In the genomic region with DNA sequence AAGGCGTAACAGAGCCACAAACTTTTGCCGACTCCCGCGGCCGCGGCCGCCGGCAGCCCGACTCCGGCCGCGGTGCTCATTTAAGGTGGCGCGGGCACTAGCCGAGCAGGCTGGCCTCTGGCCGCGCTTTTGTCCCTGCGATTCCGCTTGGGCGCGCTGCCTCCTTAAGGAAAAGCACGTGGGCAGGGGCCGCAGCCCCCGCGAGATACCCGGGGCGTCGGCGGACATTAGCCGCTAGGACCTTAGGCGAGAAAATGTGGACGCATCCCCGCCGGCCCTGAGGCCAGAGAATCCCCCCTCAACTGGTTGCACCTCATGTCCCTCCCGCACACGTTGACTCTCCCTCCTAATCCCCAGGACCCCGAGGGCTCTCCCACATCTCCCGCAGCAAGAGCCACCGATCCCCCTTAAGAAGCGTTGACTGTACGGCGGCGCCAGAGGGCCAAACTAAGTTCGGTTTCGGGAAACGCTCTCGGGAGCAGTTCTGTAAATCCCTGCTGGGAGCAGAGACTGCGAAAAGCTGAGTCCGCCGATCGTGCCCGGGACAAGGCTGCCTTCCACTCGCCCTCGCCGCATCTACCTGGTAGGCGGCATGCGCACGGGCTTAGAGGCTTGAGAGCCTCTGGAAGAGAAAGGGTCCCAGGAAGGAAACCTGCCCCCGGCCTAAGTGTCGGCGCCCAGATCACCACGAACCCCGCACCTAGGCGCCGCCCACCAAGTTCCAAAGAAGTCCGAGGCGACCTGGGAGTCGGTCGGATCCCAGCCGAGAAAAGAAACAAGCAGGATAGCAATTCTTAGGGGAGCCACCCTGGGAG, we compare ENCODE assay signal across 8 cellular contexts. TPM values are rescaled to one million over a fixed set of nuclear protein-coding genes. Genes with fewer than 3 reads are reported as not detected.
DNase-seq lines count a peak whose midpoint lies in the region; ATAC-seq, FAIRE-seq and TF ChIP-seq lines count a peak whose summit lies in the region.

No MANE protein-coding gene starts in this region.

- DNase-seq in GM12865 (ENCODE audit: low read depth): peak; percentile 88
- DNase-seq in NCI-H2171 treated with DMSO at 0.1 percent for 48 hours (lab: John Stamatoyannopoulos, UW): peak; percentile 84
- peak; percentile 91 for DNase-seq in WTC11 (ENCODE audit: low spot score)
- peak; percentile 96 for DNase-seq in choroid plexus epithelial cell (ENCODE audit: low read depth)
- DNase-seq in keratinocyte (ENCODE audit: low read depth, low spot score): peak; percentile 32
- DNase-seq in small intestine: peak; percentile 89

- H3K36me3 Mint-ChIP-seq in WTC11: no peaks in the 10 kb centered on the region

- CTCF ChIA-PET in WTC11 (lab: Charles Lee): interaction anchor here (1.2 to 2.6 kb wide), 4 partner anchors 10 to 147 kb away, joined by 3 to 18 read pairs (median 6); no protein-coding TSS in a partner anchor

- H3K36me3 ChIP-seq in keratinocyte (ENCODE audit: control insufficient read depth in 2 of 2, extremely low read depth in 1 of 2, insufficient read depth in 2 of 2, low read length in 2 of 2) (no peaks in the 10 kb centered on the region), small intestine (ENCODE audit: control insufficient read depth in 2 of 2, insufficient read depth in 2 of 2, low read length in 2 of 2) (no peaks in the 10 kb centered on the region)

- H3K9me3 ChIP-seq in keratinocyte (ENCODE audit: control insufficient read depth, low read depth, low read length): no peaks in the 10 kb centered on the region
- H3K9me3 ChIP-seq in small intestine (ENCODE audit: control insufficient read depth, low read depth): no peaks in the 10 kb centered on the region

- peak; percentile 28 for ATAC-seq in HG02938 (IDR thresholded peaks at IDR 0.05; ENCODE audit: unreplicated experiment)
- peak; percentile 2 for ATAC-seq in WTC11
- ATAC-seq in HG02870 (IDR thresholded peaks at IDR 0.05; ENCODE audit: unreplicated experiment): no peak

- peaks cover 23% of the 10 kb centered on the region for H3K4me1 Mint-ChIP-seq in WTC11

- H3K79me2 ChIP-seq in keratinocyte (ENCODE audit: control insufficient read depth, insufficient read depth, low read length): no peaks in the 10 kb centered on the region

- TF ChIP-seq CTCF in GM12865 (IDR thresholded peaks at IDR 0.05; ENCODE audit: insufficient read depth, low read depth, low read length, missing control alignments) (no peak), WTC11 (IDR thresholded peaks at IDR 0.05) (no peak), choroid plexus epithelial cell (conservative IDR thresholded peaks at IDR 0.05; ENCODE audit: low read depth, low read length) (no peak), keratinocyte (optimal IDR thresholded peaks at IDR 0.05 in 1 of 3, IDR thresholded peaks at IDR 0.05 in 1 of 3, conservative IDR thresholded peaks at IDR 0.05 in 1 of 3; ENCODE audit: extremely low read depth in 1 of 3, insufficient read depth in 2 of 3, low read length in 3 of 3) (no peak)

- peak overlapping the region; percentile 94 for H3K27ac Mint-ChIP-seq in WTC11

- no peaks in the 10 kb centered on the region for H4K20me1 ChIP-seq in keratinocyte (ENCODE audit: control insufficient read depth, extremely low read depth, insufficient read depth, low read length)

- H3K9me3 Mint-ChIP-seq in WTC11: no peaks in the 10 kb centered on the region

- POLR2A ChIA-PET in WTC11 (lab: Charles Lee): interaction anchor here (1.2 to 1.4 kb wide), 2 partner anchors 10 to 28 kb away, joined by 3 to 5 read pairs; no protein-coding TSS in a partner anchor

- peak overlapping the region; percentile 14 for H3K27ac ChIP-seq in keratinocyte (ENCODE audit: control insufficient read depth, insufficient read depth, low read length)
- peak overlapping the region; percentile 47 to 54 for H3K27ac ChIP-seq in small intestine (ENCODE audit: low read depth in 1 of 2, low read length in 1 of 2)

- peaks cover 65% of the 10 kb centered on the region for H3K27me3 Mint-ChIP-seq in WTC11 (ENCODE audit: low read depth)

- H2AFZ ChIP-seq in keratinocyte (ENCODE audit: control insufficient read depth, low read length): peak overlapping the region; percentile 96

- FAIRE-seq in keratinocyte (lab: Jason Lieb, UNC): no peak
- no peak for FAIRE-seq in small intestine (lab: Jason Lieb, UNC)

- H3K4me2 ChIP-seq in keratinocyte (ENCODE audit: control insufficient read depth, extremely low read depth, insufficient read depth, low read depth, low read length): peak overlapping the region; percentile 85

- H3K4me3 Mint-ChIP-seq in WTC11: peak overlapping the region; percentile 88

- H3K9ac ChIP-seq in keratinocyte (ENCODE audit: control insufficient read depth, extremely low read depth, insufficient read depth, low read length): peak overlapping the region; percentile 74

- dilution Hi-C loops in keratinocyte (cut with MboI; ENCODE audit: extremely low pct_ligation_motif_present, low sequenced_read_pairs): no loop called here

- H3K4me3 ChIP-seq in GM12865 (ENCODE audit: low read depth, low read length) (peak overlapping the region; percentile 96), choroid plexus epithelial cell (ENCODE audit: low read depth, low read length) (peak overlapping the region; percentile 83), keratinocyte (ENCODE audit: control insufficient read depth in 2 of 3, extremely low read depth in 1 of 3, insufficient read depth in 2 of 3, low read depth in 1 of 3, low read length in 3 of 3) (peak overlapping the region; percentile 81 to 84 (median 84)), small intestine (ENCODE audit: low read depth in 1 of 2, low read length in 2 of 2) (peak overlapping the region; percentile 62 to 81)

- no peaks in the 10 kb centered on the region for H3K9me1 ChIP-seq in keratinocyte (ENCODE audit: control insufficient read depth, extremely low read depth, insufficient read depth, low read length)

- H3K27me3 ChIP-seq in keratinocyte (ENCODE audit: control insufficient read depth, extremely low read depth, insufficient read depth, low read length) (peaks cover 77% of the 10 kb centered on the region), small intestine (ENCODE audit: control insufficient read depth in 2 of 2, insufficient read depth in 2 of 2, low read length in 2 of 2) (peaks cover 12 to 35% of the 10 kb centered on the region in 2 donors)

- 0 to 2% (median 1%) methylated on average over 67 to 70 of the region's 70 CpGs for WGBS in small intestine, 3 donors

- H3K4me1 ChIP-seq in keratinocyte (ENCODE audit: control insufficient read depth, extremely low read depth, insufficient read depth, low read length) (peaks cover 21% of the 10 kb centered on the region), small intestine (ENCODE audit: control insufficient read depth in 2 of 2, insufficient read depth in 1 of 2, low read depth in 1 of 2, low read length in 1 of 2) (peaks cover 4 to 17% of the 10 kb centered on the region in 2 donors)

TF ChIP-seq in WTC11, 78 proteins besides CTCF, POLR2A, EP300 and RAD21 (continues in another document):
- TF ChIP-seq, protein P1, sequence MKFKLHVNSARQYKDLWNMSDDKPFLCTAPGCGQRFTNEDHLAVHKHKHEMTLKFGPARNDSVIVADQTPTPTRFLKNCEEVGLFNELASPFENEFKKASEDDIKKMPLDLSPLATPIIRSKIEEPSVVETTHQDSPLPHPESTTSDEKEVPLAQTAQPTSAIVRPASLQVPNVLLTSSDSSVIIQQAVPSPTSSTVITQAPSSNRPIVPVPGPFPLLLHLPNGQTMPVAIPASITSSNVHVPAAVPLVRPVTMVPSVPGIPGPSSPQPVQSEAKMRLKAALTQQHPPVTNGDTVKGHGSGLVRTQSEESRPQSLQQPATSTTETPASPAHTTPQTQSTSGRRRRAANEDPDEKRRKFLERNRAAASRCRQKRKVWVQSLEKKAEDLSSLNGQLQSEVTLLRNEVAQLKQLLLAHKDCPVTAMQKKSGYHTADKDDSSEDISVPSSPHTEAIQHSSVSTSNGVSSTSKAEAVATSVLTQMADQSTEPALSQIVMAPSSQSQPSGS (CRISPR knock-in tag; IDR thresholded peaks at IDR 0.05; ENCODE audit: borderline replicate concordance, low read depth): no peak
- TF ChIP-seq, protein P2, sequence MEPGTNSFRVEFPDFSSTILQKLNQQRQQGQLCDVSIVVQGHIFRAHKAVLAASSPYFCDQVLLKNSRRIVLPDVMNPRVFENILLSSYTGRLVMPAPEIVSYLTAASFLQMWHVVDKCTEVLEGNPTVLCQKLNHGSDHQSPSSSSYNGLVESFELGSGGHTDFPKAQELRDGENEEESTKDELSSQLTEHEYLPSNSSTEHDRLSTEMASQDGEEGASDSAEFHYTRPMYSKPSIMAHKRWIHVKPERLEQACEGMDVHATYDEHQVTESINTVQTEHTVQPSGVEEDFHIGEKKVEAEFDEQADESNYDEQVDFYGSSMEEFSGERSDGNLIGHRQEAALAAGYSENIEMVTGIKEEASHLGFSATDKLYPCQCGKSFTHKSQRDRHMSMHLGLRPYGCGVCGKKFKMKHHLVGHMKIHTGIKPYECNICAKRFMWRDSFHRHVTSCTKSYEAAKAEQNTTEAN (CRISPR knock-in tag; IDR thresholded peaks at IDR 0.05): peak; percentile 19; the same call in 1 of the 2 replicates
- TF ChIP-seq ZNF396 (CRISPR knock-in tag; IDR thresholded peaks at IDR 0.05; ENCODE audit: borderline replicate concordance): no peak
- TF ChIP-seq IRF2 (CRISPR knock-in tag; IDR thresholded peaks at IDR 0.05; ENCODE audit: borderline replicate concordance, low read depth): no peak
- no peak for TF ChIP-seq FOXJ3 (CRISPR knock-in tag; IDR thresholded peaks at IDR 0.05; ENCODE audit: borderline replicate concordance)
- TF ChIP-seq, protein P3, sequence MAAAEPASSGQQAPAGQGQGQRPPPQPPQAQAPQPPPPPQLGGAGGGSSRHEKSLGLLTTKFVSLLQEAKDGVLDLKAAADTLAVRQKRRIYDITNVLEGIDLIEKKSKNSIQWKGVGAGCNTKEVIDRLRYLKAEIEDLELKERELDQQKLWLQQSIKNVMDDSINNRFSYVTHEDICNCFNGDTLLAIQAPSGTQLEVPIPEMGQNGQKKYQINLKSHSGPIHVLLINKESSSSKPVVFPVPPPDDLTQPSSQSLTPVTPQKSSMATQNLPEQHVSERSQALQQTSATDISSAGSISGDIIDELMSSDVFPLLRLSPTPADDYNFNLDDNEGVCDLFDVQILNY (CRISPR knock-in tag; IDR thresholded peaks at IDR 0.05): no peak; the same call in 1 of the 2 replicates
- TF ChIP-seq RELA (CRISPR knock-in tag; IDR thresholded peaks at IDR 0.05; ENCODE audit: borderline replicate concordance): no peak

RNA-seq across cellular contexts. Expression of a gene that starts 1.8 kb away (rescaled TPM):
- 14.9 to 22.1 TPM (median 16.6 TPM) in 3 replicates for total RNA-seq in WTC11 (2021)
- 1.4 to 1.5 TPM (median 1.4 TPM) in 3 replicates for polyA plus RNA-seq in keratinocyte
- 1.5 TPM for polyA plus RNA-seq in keratinocyte (2011; ENCODE audit: low read depth)
- polyA plus RNA-seq in keratinocyte (2011; cell fraction: cytosol; rRNA removed): 1.0 and 1.3 TPM in 2 replicates
- polyA plus RNA-seq in keratinocyte (2011; cell fraction: nucleus; rRNA removed): 6.7 and 10.4 TPM in 2 replicates
- polyA plus RNA-seq in keratinocyte (2012; ENCODE audit: low replicate concordance): 1.4 and 1.9 TPM in 2 replicates
- 2.0 to 12.3 TPM (median 6.1 TPM) in 3 replicates for polyA minus RNA-seq in keratinocyte
- 3.1 TPM for polyA minus RNA-seq in keratinocyte (2011; cell fraction: cytosol; rRNA and poly(A)+ RNA removed)
- 6.9 and 15.8 TPM in 2 replicates for polyA minus RNA-seq in keratinocyte (2011; cell fraction: nucleus; rRNA and poly(A)+ RNA removed)
- polyA plus RNA-seq in small intestine: 1 to 10 TPM; 1.5 to 2.2 (median 1.8) TPM

Comparison
In these comparisons a context has a peak if more than half of its experiments do, and no peak if none do; other contexts are left out.
1. DNase-seq: peak in every context shown above with its lines; median percentile 96 in choroid plexus epithelial cell; 91 in WTC11; 89 in small intestine; 88 in GM12865; 84 in NCI-H2171 treated with DMSO at 0.1 percent for 48 hours; 32 in keratinocyte.